ENCODE assay signal across 18 cellular contexts in genomic region chr18:72530622-72531021, GRCh38. TPM values are rescaled to one million over a fixed set of nuclear protein-coding genes. Genes with fewer than 3 reads are reported as not detected.
A peak's percentile ranks its signal among the peaks of the same experiment; 100 is the strongest.
DNase-seq lines count a peak whose midpoint lies in the region; ATAC-seq, FAIRE-seq and TF ChIP-seq lines count a peak whose summit lies in the region.
"Had no signal": no experiment of that assay in that cellular context is flagged by ENCODE, and none has a peak within 500 bp of the region (broad histone marks: within the 10 kb centered on the region; RNA-seq: fewer than 3 reads in every experiment).

No MANE protein-coding gene starts in this region.

- intact Hi-C loops in pancreas (cut with DNase I): no loop called here

- CTCF ChIA-PET in SK-N-SH (lab: Yijun Ruan, JAX): interaction anchor here (0.6 to 2.0 kb wide), 13 partner anchors 9 to 1748 kb away, joined by 3 to 6 read pairs (median 3); no protein-coding TSS in a partner anchor
- CTCF ChIA-PET in activated CD8-positive, alpha-beta T cell treated with anti-CD3 and anti-CD28 coated beads, Interleukin-2, amount 10 ng/mL, durations not matched to agents 7 days and 5 days (lab: Charles Lee): no interaction called here

- H3K9me3 Mint-ChIP-seq in activated CD8-positive, alpha-beta T cell treated with anti-CD3 and anti-CD28 coated beads, Interleukin-2, amount 10 ng/mL, durations not matched to agents 7 days and 5 days (ENCODE audit: insufficient read depth): no peaks in the 10 kb centered on the region
- H3K9me3 Mint-ChIP-seq: activated naive CD4-positive, alpha-beta T cell treated with anti-CD3 and anti-CD28 coated beads, Interleukin-2, amount 50 U/mL, for 24 hours; IgD-negative memory B cell had no signal

- peaks cover 0 to 3% of the 10 kb centered on the region in 2 experiments; a peak in 2 of 4 replicates for H3K4me1 ChIP-seq in SK-N-SH (ENCODE audit: control insufficient read depth in 1 of 2, insufficient read depth in 2 of 2, low read depth in 1 of 2, low read length in 1 of 2)
- no peaks in the 10 kb centered on the region for H3K4me1 ChIP-seq in pancreas
- H3K4me1 ChIP-seq: thyroid gland had no signal

- no peaks in the 10 kb centered on the region for H3K9me3 ChIP-seq in SK-N-SH
- H3K9me3 ChIP-seq in pancreas: no peaks in the 10 kb centered on the region
- H3K9me3 ChIP-seq: thyroid gland had no signal

- H3K4me3 ChIP-seq in SK-N-SH (ENCODE audit: low read depth in 2 of 2, low read length in 1 of 2) (no peak overlapping the region), epithelial cell of proximal tubule (ENCODE audit: low read depth, low read length) (no peak overlapping the region), pancreas (no peak overlapping the region)
- H3K4me3 ChIP-seq: thyroid gland had no signal

- H3K27ac Mint-ChIP-seq in activated CD8-positive, alpha-beta T cell treated with anti-CD3 and anti-CD28 coated beads, Interleukin-2, amount 10 ng/mL, durations not matched to agents 7 days and 5 days: no peak overlapping the region
- H3K27ac Mint-ChIP-seq: activated naive CD4-positive, alpha-beta T cell treated with anti-CD3 and anti-CD28 coated beads, Interleukin-2, amount 50 U/mL, for 24 hours; IgD-negative memory B cell had no signal

- no peaks in the 10 kb centered on the region for H3K4me1 Mint-ChIP-seq in activated CD8-positive, alpha-beta T cell treated with anti-CD3 and anti-CD28 coated beads, Interleukin-2, amount 10 ng/mL, durations not matched to agents 7 days and 5 days (ENCODE audit: low read depth)
- H3K4me1 Mint-ChIP-seq: activated naive CD4-positive, alpha-beta T cell treated with anti-CD3 and anti-CD28 coated beads, Interleukin-2, amount 50 U/mL, for 24 hours; central memory CD8-positive, alpha-beta T cell; IgD-negative memory B cell had no signal

- DNase-seq in SK-N-SH (no peak), epithelial cell of proximal tubule (ENCODE audit: low read depth) (no peak), retina (peak; percentile 20), pancreas (no peak), T-helper 9 cell (no peak)
- no peak for DNase-seq in activated CD8-positive, alpha-beta T cell treated with anti-CD3 and anti-CD28 coated beads, Interleukin-2, amount 10 ng/mL, durations not matched to agents 7 days and 5 days
- DNase-seq: activated CD4-positive, alpha-beta T cell treated with anti-CD3 and anti-CD28 coated beads for 48 hours; glutamatergic neuron; mammary epithelial cell; NCI-H1092 treated with DMSO at 0.1 percent for 48 hours; SIG-M5; stimulated activated CD4-positive, alpha-beta T cell treated with anti-CD3 and anti-CD28 coated beads, Interleukin-4, amount 100 ng/mL, for 4 hours; thyroid gland had no signal

- H3K79me2 ChIP-seq in SK-N-SH (ENCODE audit: insufficient read depth): no peaks in the 10 kb centered on the region

- no peaks in the 10 kb centered on the region for H3K27me3 Mint-ChIP-seq in activated CD8-positive, alpha-beta T cell treated with anti-CD3 and anti-CD28 coated beads, Interleukin-2, amount 10 ng/mL, durations not matched to agents 7 days and 5 days (ENCODE audit: low read depth)
- H3K27me3 Mint-ChIP-seq: activated naive CD4-positive, alpha-beta T cell treated with anti-CD3 and anti-CD28 coated beads, Interleukin-2, amount 50 U/mL, for 24 hours; central memory CD8-positive, alpha-beta T cell; IgD-negative memory B cell had no signal

- TF ChIP-seq RAD21 in SK-N-SH (IDR thresholded peaks at IDR 0.05; ENCODE audit: low read length): peak; percentile 70

- no peaks in the 10 kb centered on the region for H3K36me3 ChIP-seq in SK-N-SH (replicated peaks in 1 of 2; ENCODE audit: control insufficient read depth in 1 of 2, insufficient read depth in 2 of 2, low read length in 1 of 2)
- H3K36me3 ChIP-seq in pancreas: no peaks in the 10 kb centered on the region
- H3K36me3 ChIP-seq: thyroid gland had no signal

- no peak overlapping the region for H3K9ac ChIP-seq in SK-N-SH

- no peak overlapping the region for H3K4me2 ChIP-seq in SK-N-SH

- H4K20me1 ChIP-seq in SK-N-SH (ENCODE audit: insufficient read depth): no peaks in the 10 kb centered on the region

- TF ChIP-seq CTCF in SK-N-SH (IDR thresholded peaks at IDR 0.05) (peak; percentile 66), epithelial cell of proximal tubule (conservative IDR thresholded peaks at IDR 0.05; ENCODE audit: low read depth, low read length) (peak; percentile 63), pancreas (IDR thresholded peaks at IDR 0.05) (no peak)

- H3K27me3 ChIP-seq in SK-N-SH (ENCODE audit: insufficient read depth) (no peaks in the 10 kb centered on the region), pancreas (no peaks in the 10 kb centered on the region)
- H3K27me3 ChIP-seq: thyroid gland had no signal

- H3K27ac ChIP-seq in SK-N-SH (ENCODE audit: low read depth in 2 of 2, low read length in 1 of 2) (no peak overlapping the region), pancreas (no peak overlapping the region)
- H3K27ac ChIP-seq: thyroid gland had no signal

- ATAC-seq in GM18868 (IDR thresholded peaks at IDR 0.05; ENCODE audit: unreplicated experiment) (peak; percentile 70), pancreas (no peak)
- ATAC-seq in activated CD8-positive, alpha-beta T cell treated with anti-CD3 and anti-CD28 coated beads, Interleukin-2, amount 10 ng/mL, durations not matched to agents 7 days and 5 days: no peak

- POLR2A ChIA-PET in SK-N-SH (lab: Yijun Ruan, JAX): no interaction called here
- POLR2A ChIA-PET in activated CD8-positive, alpha-beta T cell treated with anti-CD3 and anti-CD28 coated beads, Interleukin-2, amount 10 ng/mL, durations not matched to agents 7 days and 5 days (lab: Charles Lee): no interaction called here

- no peak overlapping the region for H2AFZ ChIP-seq in SK-N-SH (ENCODE audit: low read depth)

- H3K9me2 ChIP-seq in SK-N-SH: no peaks in the 10 kb centered on the region

- 31% methylated on average over 1 of the region's 1 CpG for WGBS in SK-N-SH (ENCODE audit: low lambda C conversion rate)
- WGBS in pancreas, 2 donors: 44 to 46% methylated on average over 1 of the region's 1 CpG

- no peaks in the 10 kb centered on the region for H3F3A ChIP-seq in SK-N-SH (replicated peaks; ENCODE audit: insufficient read depth)

- H3K4me3 Mint-ChIP-seq in activated CD8-positive, alpha-beta T cell treated with anti-CD3 and anti-CD28 coated beads, Interleukin-2, amount 10 ng/mL, durations not matched to agents 7 days and 5 days: no peak overlapping the region
- H3K4me3 Mint-ChIP-seq: activated naive CD4-positive, alpha-beta T cell treated with anti-CD3 and anti-CD28 coated beads, Interleukin-2, amount 50 U/mL, for 24 hours; central memory CD8-positive, alpha-beta T cell; IgD-negative memory B cell had no signal

- FAIRE-seq in pancreas (lab: Jason Lieb, UNC): no peak
- FAIRE-seq: G401.6 had no signal

- no peak for TF ChIP-seq EP300 in SK-N-SH (IDR thresholded peaks at IDR 0.05; ENCODE audit: borderline replicate concordance in 1 of 2, low read depth in 1 of 2, low read length in 1 of 2)

- H3K36me3 Mint-ChIP-seq in activated CD8-positive, alpha-beta T cell treated with anti-CD3 and anti-CD28 coated beads, Interleukin-2, amount 10 ng/mL, durations not matched to agents 7 days and 5 days (ENCODE audit: low read depth): no peaks in the 10 kb centered on the region
- H3K36me3 Mint-ChIP-seq: activated naive CD4-positive, alpha-beta T cell treated with anti-CD3 and anti-CD28 coated beads, Interleukin-2, amount 50 U/mL, for 24 hours; IgD-negative memory B cell had no signal

TF ChIP-seq in SK-N-SH, 30 proteins besides CTCF, POLR2A, EP300 and RAD21:
- TF ChIP-seq NFIC (IDR thresholded peaks at IDR 0.05; ENCODE audit: borderline replicate concordance) (no peak), SMC3 (IDR thresholded peaks at IDR 0.05; ENCODE audit: low read depth, low read length) (0 out of 2 replicates have a peak, but pooled peaks have one; percentile 12)
TF ChIP-seq in SK-N-SH: peak in this region for 1.

RNA-seq across cellular contexts. Expression of gene CBLN2, which starts 13.5 kb away (rescaled TPM):
- polyA plus RNA-seq in SK-N-SH (2012; rRNA removed): 0.28 and 0.37 TPM in 2 replicates
- 0.33 and 0.34 TPM in 2 replicates for polyA plus RNA-seq in SK-N-SH (2012; cell fraction: cytosol; rRNA removed)
- 0.31 and 0.70 TPM in 2 replicates for polyA plus RNA-seq in SK-N-SH (2012; cell fraction: nucleus; rRNA removed)
- total RNA-seq in epithelial cell of proximal tubule: 0.07 TPM in 1 of 2 replicates, not detected in the other
- under 1 TPM in 1 of 6 donors, not detected in 5; 0.16 TPM for total RNA-seq in pancreas
- under 1 TPM in 1 of 2 donors, not detected in 1; 0.05 TPM for polyA plus RNA-seq in pancreas
- not detected for total RNA-seq in activated CD8-positive, alpha-beta T cell treated with anti-CD3 and anti-CD28 coated beads, Interleukin-2, amount 10 ng/mL, durations not matched to agents 7 days and 5 days
- total RNA-seq: mammary epithelial cell, thyroid gland had no signal
- polyA plus RNA-seq: IgD-negative memory B cell, mammary epithelial cell had no signal

Comparison
In these comparisons a context has a peak if more than half of its experiments do, and no peak if none do; other contexts are left out.
1. CTCF ChIP-seq: peak in SK-N-SH (single experiment) and epithelial cell of proximal tubule (single experiment); none in pancreas (0 of 4).